2 cellular contexts compared by ENCODE assay signal in genomic region chr9:97980918-97981827, GRCh38.
A peak's percentile ranks its signal among the peaks of the same experiment; 100 is the strongest.
TF ChIP-seq lines count a peak whose summit lies in the region.

No MANE protein-coding gene starts in this region.

TF ChIP-seq in HepG2, 621 proteins besides CTCF, POLR2A, EP300 and RAD21:
- TF ChIP-seq ZNF124 (CRISPR knock-in tag; IDR thresholded peaks at IDR 0.05): no peak
- TF ChIP-seq ZNF883 (CRISPR knock-in tag; IDR thresholded peaks at IDR 0.05; ENCODE audit: not compliant biosample characterization): no peak
- peak; percentile 15 for TF ChIP-seq XRCC5 (optimal IDR thresholded peaks at IDR 0.05; ENCODE audit: low read length)
- TF ChIP-seq SOX13 (IDR thresholded peaks at IDR 0.05): no peak
- TF ChIP-seq SOX13 (CRISPR knock-in tag; conservative IDR thresholded peaks at IDR 0.05 in 1 of 2, IDR thresholded peaks at IDR 0.05 in 1 of 2): peak in 1 of 2 experiments; percentile 53; a peak in 1 of 4 replicates
- TF ChIP-seq MYC (CRISPR knock-in tag; IDR thresholded peaks at IDR 0.05; ENCODE audit: borderline replicate concordance): 0 out of 2 replicates have a peak, but pooled peaks have one; percentile 19
- TF ChIP-seq MXI1 (IDR thresholded peaks at IDR 0.05; ENCODE audit: borderline replicate concordance, low read depth, low read length): peak; percentile 53; the same call in 1 of the 3 replicates
- no peak for TF ChIP-seq ZBTB7A (CRISPR knock-in tag; IDR thresholded peaks at IDR 0.05)
- peak; percentile 57 for TF ChIP-seq MAX (IDR thresholded peaks at IDR 0.05)
- peak; percentile 43; the same call in 1 of the 2 replicates for TF ChIP-seq SAP130 (CRISPR knock-in tag; IDR thresholded peaks at IDR 0.05; ENCODE audit: low read depth)
- no peak for TF ChIP-seq PLSCR1 (CRISPR knock-in tag; IDR thresholded peaks at IDR 0.05; ENCODE audit: borderline replicate concordance)
- no peak for TF ChIP-seq ZNF136 (CRISPR knock-in tag; IDR thresholded peaks at IDR 0.05; ENCODE audit: low read depth)
- no peak for TF ChIP-seq BRCA1 (CRISPR knock-in tag; IDR thresholded peaks at IDR 0.05)

TF ChIP-seq in GM12878, 131 proteins besides CTCF, POLR2A, EP300 and RAD21:
- TF ChIP-seq ATF2 (IDR thresholded peaks at IDR 0.05; ENCODE audit: low read length) (no peak), NFIC (IDR thresholded peaks at IDR 0.05; ENCODE audit: low read depth, low read length) (no peak), WRNIP1 (IDR thresholded peaks at IDR 0.05; ENCODE audit: borderline replicate concordance, low read depth, low read length) (no peak), NKRF (conservative IDR thresholded peaks at IDR 0.05) (no peak), TCF12 (IDR thresholded peaks at IDR 0.05; ENCODE audit: low read depth, low read length) (no peak), SUPT20H (IDR thresholded peaks at IDR 0.05; ENCODE audit: borderline replicate concordance, control insufficient read depth, low read depth, low read length) (no peak)
TF ChIP-seq in GM12878: peak in this region for 0.
